Comparison of ENCODE assay signal across 17 cellular contexts in genomic region chr3:173465112-173465511, GRCh38.
A peak's percentile ranks its signal among the peaks of the same experiment; 100 is the strongest.
DNase-seq lines count a peak whose midpoint lies in the region; ATAC-seq, FAIRE-seq and TF ChIP-seq lines count a peak whose summit lies in the region.
"Had no signal": no experiment of that assay in that cellular context is flagged by ENCODE, and none has a peak within 500 bp of the region (broad histone marks: within the 10 kb centered on the region; RNA-seq: fewer than 3 reads in every experiment).

No MANE protein-coding gene starts in this region.

- DNase-seq in MCF 10A (ENCODE audit: unreplicated experiment) (peak; percentile 67), breast epithelium (ENCODE audit: low spot score in 2 of 2) (no peak), amniotic stem cell (lab: John Stamatoyannopoulos, UW) (peak; percentile 5), foreskin keratinocyte (peak; percentile 6 to 46), urothelium cell line (ENCODE audit: low spot score) (peak; percentile 13), H7 (no peak)
- DNase-seq in activated CD4-positive, alpha-beta T cell treated with anti-CD3 and anti-CD28 coated beads, Interleukin-2, amount 50 U/mL, for 4 hours: no peak
- no peak for DNase-seq in activated CD4-positive, alpha-beta T cell treated with anti-CD3 and anti-CD28 coated beads, Interleukin-2, amount 50 U/mL, for 1 hour
- DNase-seq: activated CD8-positive, alpha-beta memory T cell treated with anti-CD3 and anti-CD28 coated beads, Interleukin-2, amount 10 ng/mL, durations not matched to agents 7 days and 5 days; DMS79 treated with DMSO at 0.1 percent for 48 hours; hypothalamus; NCI-H69; posterior cingulate gyrus; stimulated activated CD4-positive, alpha-beta T cell treated with anti-CD3 and anti-CD28 coated beads, Interleukin-1b, Interleukin-23, amount 100 ng/mL, for 48 hours had no signal

- no peak for TF ChIP-seq POLR2A in breast epithelium (IDR thresholded peaks at IDR 0.05)

- H3K27me3 Mint-ChIP-seq in MCF 10A (ENCODE audit: insufficient read depth, unreplicated experiment): peaks cover 28% of the 10 kb centered on the region
- H3K27me3 Mint-ChIP-seq: activated CD8-positive, alpha-beta memory T cell treated with anti-CD3 and anti-CD28 coated beads, Interleukin-2, amount 10 ng/mL, durations not matched to agents 7 days and 5 days; activated naive CD8-positive, alpha-beta T cell had no signal

- H3K27ac ChIP-seq in breast epithelium: no peak overlapping the region
- no peak overlapping the region for H3K27ac ChIP-seq in foreskin keratinocyte

- no peak overlapping the region for H3K4me3 Mint-ChIP-seq in MCF 10A (ENCODE audit: unreplicated experiment)
- H3K4me3 Mint-ChIP-seq: activated CD8-positive, alpha-beta memory T cell treated with anti-CD3 and anti-CD28 coated beads, Interleukin-2, amount 10 ng/mL, durations not matched to agents 7 days and 5 days; activated naive CD8-positive, alpha-beta T cell; mesothelial cell of epicardium had no signal

- H3K27me3 ChIP-seq in breast epithelium (no peaks in the 10 kb centered on the region), foreskin keratinocyte (no peaks in the 10 kb centered on the region), H7 (ENCODE audit: control insufficient read depth, insufficient read depth, low read length) (no peaks in the 10 kb centered on the region)

- H3K36me3 ChIP-seq in breast epithelium (no peaks in the 10 kb centered on the region), H7 (replicated peaks; ENCODE audit: control insufficient read depth, insufficient read depth, low read length) (no peaks in the 10 kb centered on the region)

- H3K4me3 ChIP-seq in breast epithelium (no peak overlapping the region), H7 (ENCODE audit: insufficient read depth, low read depth, low read length) (no peak overlapping the region)

- CTCF ChIA-PET in MCF 10A (lab: Yijun Ruan, JAX): no interaction called here

- BruUV-seq in MCF 10A (replicated peaks; lab: Mats Ljungman, UMichigan): no TSS peak

- no peaks in the 10 kb centered on the region for H3K4me1 ChIP-seq in breast epithelium
- H3K4me1 ChIP-seq in foreskin keratinocyte: no peaks in the 10 kb centered on the region

- H3K27ac Mint-ChIP-seq in MCF 10A (ENCODE audit: low read depth, unreplicated experiment): no peak overlapping the region
- H3K27ac Mint-ChIP-seq: activated CD8-positive, alpha-beta memory T cell treated with anti-CD3 and anti-CD28 coated beads, Interleukin-2, amount 10 ng/mL, durations not matched to agents 7 days and 5 days; activated naive CD8-positive, alpha-beta T cell; mesothelial cell of epicardium had no signal

- peaks cover 10% of the 10 kb centered on the region for H3K4me1 Mint-ChIP-seq in MCF 10A (ENCODE audit: insufficient read depth, unreplicated experiment)
- H3K4me1 Mint-ChIP-seq: activated CD8-positive, alpha-beta memory T cell treated with anti-CD3 and anti-CD28 coated beads, Interleukin-2, amount 10 ng/mL, durations not matched to agents 7 days and 5 days; mesothelial cell of epicardium had no signal

- peak; percentile 63 for ATAC-seq in foreskin keratinocyte
- ATAC-seq: activated CD8-positive, alpha-beta memory T cell treated with anti-CD3 and anti-CD28 coated beads, Interleukin-2, amount 10 ng/mL, durations not matched to agents 7 days and 5 days; HCT116 had no signal

- TF ChIP-seq CTCF in MCF 10A (IDR thresholded peaks at IDR 0.05; ENCODE audit: unreplicated experiment) (no peak), breast epithelium (IDR thresholded peaks at IDR 0.05) (no peak), foreskin keratinocyte (conservative IDR thresholded peaks at IDR 0.05) (no peak)

- no peaks in the 10 kb centered on the region for H3K9me3 ChIP-seq in breast epithelium

- H3K36me3 Mint-ChIP-seq in MCF 10A (ENCODE audit: insufficient read depth, unreplicated experiment): no peaks in the 10 kb centered on the region
- H3K36me3 Mint-ChIP-seq: activated CD8-positive, alpha-beta memory T cell treated with anti-CD3 and anti-CD28 coated beads, Interleukin-2, amount 10 ng/mL, durations not matched to agents 7 days and 5 days; activated naive CD8-positive, alpha-beta T cell; mesothelial cell of epicardium had no signal

- intact Hi-C loops in MCF 10A (cut with micrococcal nuclease): no loop called here
- intact Hi-C loops in breast epithelium (cut with DNase I; ENCODE audit: low total_unique reads): no loop called here

- H3K9me3 Mint-ChIP-seq in MCF 10A (ENCODE audit: unreplicated experiment): no peaks in the 10 kb centered on the region
- H3K9me3 Mint-ChIP-seq: mesothelial cell of epicardium had no signal

- FAIRE-seq in urothelium cell line (lab: Jason Lieb, UNC): no peak

- POLR2A ChIA-PET in MCF 10A (lab: Yijun Ruan, JAX): interaction anchor here (1.3 kb wide), 1 partner anchor 22 kb away, joined by 3 read pairs; no protein-coding TSS in a partner anchor

Comparison
In these comparisons a context has a peak if more than half of its experiments do, and no peak if none do; other contexts are left out.
1. DNase-seq: peak in MCF 10A (single experiment), amniotic stem cell (single experiment), foreskin keratinocyte (2 of 2) and urothelium cell line (single experiment); none in breast epithelium (0 of 2), activated CD4-positive, alpha-beta T cell treated with anti-CD3 and anti-CD28 coated beads, Interleukin-2, amount 50 U/mL, for 4 hours (0 of 2), H7 (single experiment) and activated CD4-positive, alpha-beta T cell treated with anti-CD3 and anti-CD28 coated beads, Interleukin-2, amount 50 U/mL, for 1 hour (single experiment).